17 cellular contexts compared by ENCODE assay signal in the genomic region with DNA sequence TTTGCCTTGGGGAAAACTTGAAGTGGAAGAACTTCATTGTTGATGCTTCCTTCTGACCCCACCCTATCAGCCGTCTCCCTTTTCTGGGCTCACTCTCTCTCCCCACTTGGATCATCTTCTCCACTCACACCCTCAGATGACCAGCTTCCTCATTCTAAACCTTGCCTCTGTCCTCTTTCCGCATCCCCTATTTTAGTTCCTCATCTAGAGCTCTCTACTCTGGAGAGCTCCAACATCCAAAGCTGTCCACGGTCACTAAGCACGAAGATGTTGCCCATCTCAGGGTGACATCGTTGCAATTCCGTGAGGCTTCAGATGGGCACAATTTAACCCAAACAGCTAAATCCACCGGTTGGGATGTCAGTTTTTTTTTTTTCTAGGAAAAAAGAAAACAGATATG.
"Had no signal": no experiment of that assay in that cellular context is flagged by ENCODE, and none has a peak within 500 bp of the region (broad histone marks: within the 10 kb centered on the region; RNA-seq: fewer than 3 reads in every experiment).

No MANE protein-coding gene starts in this region.

- H3K27ac ChIP-seq: epithelial cell of prostate, right atrium auricular region, tibial nerve, vagina had no signal

- H3K36me3 ChIP-seq: right atrium auricular region, tibial nerve, vagina had no signal

- H3K4me1 ChIP-seq: right atrium auricular region had no signal

- H3K4me3 Mint-ChIP-seq: activated naive CD4-positive, alpha-beta T cell treated with anti-CD3 and anti-CD28 coated beads, Interleukin-2, amount 10 ng/mL, durations not matched to agents 7 days and 5 days; nephron had no signal

- H3K4me3 ChIP-seq: right atrium auricular region, skin epidermis, tibial nerve, vagina had no signal

- H3K27me3 Mint-ChIP-seq: activated naive CD4-positive, alpha-beta T cell treated with anti-CD3 and anti-CD28 coated beads, Interleukin-2, amount 10 ng/mL, durations not matched to agents 7 days and 5 days had no signal

- H3K9me3 ChIP-seq: right atrium auricular region, tibial nerve, vagina had no signal

- H3K27me3 ChIP-seq: right atrium auricular region, tibial nerve, vagina had no signal

- H3K36me3 Mint-ChIP-seq: activated naive CD4-positive, alpha-beta T cell treated with anti-CD3 and anti-CD28 coated beads, Interleukin-2, amount 10 ng/mL, durations not matched to agents 7 days and 5 days had no signal

- DNase-seq: activated CD4-positive, alpha-beta T cell treated with anti-CD3 and anti-CD28 coated beads, Interleukin-2, amount 50 U/mL, for 4 hours; activated CD4-positive, CD25-positive, alpha-beta regulatory T cell treated with anti-CD3 and anti-CD28 coated beads, Interleukin-2, amount 50 U/mL, for 72 hours; activated naive CD4-positive, alpha-beta T cell treated with anti-CD3 and anti-CD28 coated beads, Interleukin-2, amount 10 ng/mL, durations not matched to agents 7 days and 5 days; activated T-cell treated with anti-CD3 and anti-CD28 coated beads, Interleukin-2, amount 50 U/mL, for 1 hour; head of caudate nucleus; kidney glomerular epithelial cell; mesendoderm; nucleus accumbens; posterior cingulate gyrus; stimulated activated CD4-positive, alpha-beta T cell treated with anti-CD3 and anti-CD28 coated beads, Interleukin-4, amount 100 ng/mL, for 24 hours; stimulated activated naive CD4-positive, alpha-beta T cell had no signal

- H3K27ac Mint-ChIP-seq: activated naive CD4-positive, alpha-beta T cell treated with anti-CD3 and anti-CD28 coated beads, Interleukin-2, amount 10 ng/mL, durations not matched to agents 7 days and 5 days; nephron had no signal

- H3K4me1 Mint-ChIP-seq: activated naive CD4-positive, alpha-beta T cell treated with anti-CD3 and anti-CD28 coated beads, Interleukin-2, amount 10 ng/mL, durations not matched to agents 7 days and 5 days had no signal

- H3K9me3 Mint-ChIP-seq: activated naive CD4-positive, alpha-beta T cell treated with anti-CD3 and anti-CD28 coated beads, Interleukin-2, amount 10 ng/mL, durations not matched to agents 7 days and 5 days had no signal
